ENCODE assay signal across 31 cellular contexts in genomic region chr19:50449236-50449899, GRCh38. TPM values are rescaled to one million over a fixed set of nuclear protein-coding genes. Genes with fewer than 3 reads are reported as not detected.
DNase-seq lines count a peak whose midpoint lies in the region; ATAC-seq, FAIRE-seq and TF ChIP-seq lines count a peak whose summit lies in the region.
"Had no signal": no experiment of that assay in that cellular context is flagged by ENCODE, and none has a peak within 500 bp of the region (broad histone marks: within the 10 kb centered on the region; RNA-seq: fewer than 3 reads in every experiment).

No MANE protein-coding gene starts in this region.

- intact Hi-C loops in K562 (cut with micrococcal nuclease) (no loop called here), gastrocnemius medialis (cut with DNase I; ENCODE audit: low total_unique reads) (no loop called here)

- TF ChIP-seq POLR2A in K562 (conservative IDR thresholded peaks at IDR 0.05) (no peak), gastrocnemius medialis (IDR thresholded peaks at IDR 0.05) (no peak)

- H2AFZ ChIP-seq in K562 (ENCODE audit: low read depth, low read length) = no peak overlapping the region
- H2AFZ ChIP-seq: PC-9 had no signal

- CTCF ChIA-PET in K562 (lab: Yijun Ruan, JAX; ENCODE audit: low intra/inter-chr PET ratio) = no interaction called here

- no peak overlapping the region for H3K4me3 ChIP-seq in MG63
- no peak overlapping the region for H3K4me3 ChIP-seq in K562
- no peak overlapping the region for H3K4me3 ChIP-seq in gastrocnemius medialis
- H3K4me3 ChIP-seq: PC-9, skin epidermis, upper lobe of right lung had no signal

- ATAC-seq in K562 (no peak), gastrocnemius medialis (peak; percentile 39 to 78)
- ATAC-seq: activated CD8-positive, alpha-beta T cell treated with anti-CD3 and anti-CD28 coated beads for 36 hours; upper lobe of right lung had no signal

- H4K20me1 ChIP-seq in K562 (replicated peaks; ENCODE audit: control insufficient read depth, insufficient read depth, low read length) = no peaks in the 10 kb centered on the region

- no peaks in the 10 kb centered on the region for H3K9me1 ChIP-seq in K562 (ENCODE audit: control insufficient read depth, insufficient read depth, low read length)

- no TSS peak for BruUV-seq in K562 (replicated peaks; lab: Mats Ljungman, UMichigan)

- FAIRE-seq in K562 (lab: Jason Lieb, UNC) = no peak
- FAIRE-seq: A204.1, astrocyte, TTC549 had no signal

- whole genome bisulfite sequencing in K562 (ENCODE audit: insufficient coverage, low coverage, missing lambda C conversion rate) = 9% methylated on average over 14 of the region's 14 CpGs

- H3K27me3 ChIP-seq in MG63 (peaks cover 4% of the 10 kb centered on the region; the same call in 1 of the 2 replicates), K562 (ENCODE audit: control insufficient read depth in 2 of 2, insufficient read depth in 2 of 2, low read length in 2 of 2) (peaks cover 12 to 21% of the 10 kb centered on the region in 2 experiments; a peak in 4 of 5 replicates), gastrocnemius medialis (no peaks in the 10 kb centered on the region)
- H3K27me3 ChIP-seq: BE2C had no signal

- H3K4me2 ChIP-seq in K562 (ENCODE audit: insufficient read depth, low read length) = no peak overlapping the region
- H3K4me2 ChIP-seq: KMS-11, PC-9 had no signal

- H3K79me2 ChIP-seq in K562 (ENCODE audit: control insufficient read depth, insufficient read depth, low read length) = no peaks in the 10 kb centered on the region

- H3K27ac ChIP-seq in K562 (ENCODE audit: extremely low read depth, low read depth, low read length) (no peak overlapping the region), gastrocnemius medialis (peak overlapping the region in 1 of 4 donors; percentile 69)
- H3K27ac ChIP-seq: KMS-11, PC-9, skin epidermis, upper lobe of right lung had no signal

- peak; percentile 43 for DNase-seq in NCI-H2196 (lab: John Stamatoyannopoulos, UW; ENCODE audit: unreplicated experiment)
- no peak for DNase-seq in NCI-H2196 treated with DMSO at 0.1 percent for 48 hours (lab: John Stamatoyannopoulos, UW; ENCODE audit: unreplicated experiment)
- DNase-seq in MG63 = peak; percentile 45
- DNase-seq in K562 (ENCODE audit: extremely low read depth in 1 of 4, low spot score in 3 of 4) = no peak
- DNase-seq in gastrocnemius medialis = peak in 1 of 2 donors; percentile 67
- no peak for DNase-seq in HUDEP-2 (lab: John Stamatoyannopoulos, UW; ENCODE audit: unreplicated experiment in 76 of 76)
- DNase-seq in NCI-H2081 (lab: John Stamatoyannopoulos, UW) = no peak
- no peak for DNase-seq in AG20443 (ENCODE audit: low spot score)
- DNase-seq: activated CD4-positive, alpha-beta T cell treated with anti-CD3 and anti-CD28 coated beads for 1 hour; activated CD8-positive, alpha-beta T cell treated with anti-CD3 and anti-CD28 coated beads for 36 hours; activated effector memory CD4-positive, alpha-beta T cell treated with anti-CD3 and anti-CD28 coated beads, Interleukin-2, amount 50 U/mL, for 16 hours; activated naive CD8-positive, alpha-beta T cell treated with anti-CD3 and anti-CD28 coated beads, Interleukin-2, amount 10 ng/mL, durations not matched to agents 7 days and 5 days; activated T-cell treated with anti-CD3 and anti-CD28 coated beads for 4 hours; BE2C; caudate nucleus; dermis blood vessel endothelial cell; DND-41; HCEC 1CT; MV-4-11; NCI-H1694 treated with DMSO at 0.1 percent for 48 hours; NCI-H774; PC-9; upper lobe of right lung had no signal

- in situ Hi-C loops in K562 (cut with MboI) = no loop called here
- in situ Hi-C loops in gastrocnemius medialis (cut with MboI; ENCODE audit: low sequenced_read_pairs in 4 of 4) = no loop called here

- no peaks in the 10 kb centered on the region for H3K36me3 ChIP-seq in MG63
- no peaks in the 10 kb centered on the region for H3K36me3 ChIP-seq in K562 (ENCODE audit: control insufficient read depth, insufficient read depth, low read length)
- H3K36me3 ChIP-seq in gastrocnemius medialis = no peaks in the 10 kb centered on the region
- H3K36me3 ChIP-seq: BE2C, upper lobe of right lung had no signal

- TF ChIP-seq EP300 in K562 (IDR thresholded peaks at IDR 0.05; ENCODE audit: low read length) = no peak

- TF ChIP-seq RAD21 in K562 (CRISPR knock-in tag; conservative IDR thresholded peaks at IDR 0.05 in 1 of 2, IDR thresholded peaks at IDR 0.05 in 1 of 2) = no peak

- TF ChIP-seq CTCF in K562 (IDR thresholded peaks at IDR 0.05 in 2 of 3, conservative IDR thresholded peaks at IDR 0.05 in 1 of 3; ENCODE audit: insufficient read depth in 2 of 3, low read depth in 1 of 3, low read length in 3 of 3) = no peak
- TF ChIP-seq CTCF in gastrocnemius medialis (IDR thresholded peaks at IDR 0.05 in 4 of 5, conservative IDR thresholded peaks at IDR 0.05 in 1 of 5) = no peak

- H3K9ac ChIP-seq in K562 (ENCODE audit: insufficient read depth in 1 of 2, low read depth in 2 of 2, low read length in 2 of 2) = peak overlapping the region in 1 of 2 experiments; percentile 45; a peak in 1 of 4 replicates
- H3K9ac ChIP-seq: KMS-11 had no signal

- H3K9me3 ChIP-seq in MG63 (no peaks in the 10 kb centered on the region), K562 (replicated peaks; ENCODE audit: control insufficient read depth, insufficient read depth, low read depth, low read length) (no peaks in the 10 kb centered on the region), gastrocnemius medialis (no peaks in the 10 kb centered on the region)
- H3K9me3 ChIP-seq: BE2C, upper lobe of right lung had no signal

- peaks cover 0 to 11% of the 10 kb centered on the region in 2 experiments; a peak in 2 of 5 replicates for H3K4me1 ChIP-seq in K562 (replicated peaks in 1 of 2; ENCODE audit: control insufficient read depth in 2 of 2, insufficient read depth in 2 of 2, low read length in 2 of 2)
- no peaks in the 10 kb centered on the region for H3K4me1 ChIP-seq in gastrocnemius medialis
- H3K4me1 ChIP-seq: BE2C, upper lobe of right lung had no signal

- POLR2A ChIA-PET in K562 (lab: Yijun Ruan, JAX) = interaction anchor here (1.1 kb wide), 1 partner anchor 71 kb away, joined by 3 read pairs; no protein-coding TSS in a partner anchor

RNA-seq across cellular contexts. Expression of gene MYBPC2, which starts 16.7 kb away (rescaled TPM):
- 0.03 TPM in 1 of 2 replicates, not detected in the other for total RNA-seq in MG63 (2014; rRNA removed; shearing (Covaris generic); ENCODE audit: low replicate concordance)
- 0.30 and 0.67 TPM in 2 replicates for total RNA-seq in K562 (2011; cell fraction: chromatin; rRNA removed; ENCODE audit: low replicate concordance)
- total RNA-seq in K562 (2011; cell fraction: nucleolus; rRNA removed) = not detected in 2 replicates
- not detected in 2 replicates for total RNA-seq in K562 (2011; cell fraction: nucleoplasm; rRNA removed)
- total RNA-seq in K562 (2014; rRNA removed) (not detected in 2 replicates), K562 (2014; rRNA removed; fragmentation: Illumina TruSeq; extraction: Trizol) (not detected in 2 replicates), K562 (2015; rRNA removed; fragmentation: Illumina TruSeq; extraction: Trizol) (not detected in 2 replicates), K562 (2021) (0.04 TPM in 1 of 2 replicates, not detected in the other), gastrocnemius medialis (100 to 1,000 TPM; 358 to 988 (median 442) TPM)
- polyA plus RNA-seq in K562 (2011; rRNA removed) (0.14 and 0.19 TPM in 2 replicates), K562 (2014; fragmentation: Illumina TruSeq; extraction: Trizol) (not detected in 2 replicates), K562 (2014; fragmentation: Nextera tagmentation; extraction: Ambion mirVana) (not detected), K562 (2014; rRNA removed) (0.01 TPM in 1 of 2 replicates, not detected in the other)
- 0.06 and 0.07 TPM in 2 replicates for polyA plus RNA-seq in K562 (2011; cell fraction: cytosol; rRNA removed)
- polyA plus RNA-seq in K562 (2011; cell fraction: nucleus; rRNA removed) = 0.31 and 0.60 TPM in 2 replicates
- polyA plus RNA-seq in K562 (2012) = 0.01 TPM in 1 of 2 replicates, not detected in the other
- polyA minus RNA-seq in K562 (2011; rRNA and poly(A)+ RNA removed) = 0.06 TPM in 1 of 2 replicates, not detected in the other
- polyA minus RNA-seq in K562 (2011; cell fraction: cytosol; rRNA and poly(A)+ RNA removed) = not detected in 2 replicates
- polyA minus RNA-seq in K562 (2011; cell fraction: nucleus; rRNA and poly(A)+ RNA removed) = 0.22 TPM in 1 of 2 replicates, not detected in the other
- total RNA-seq: astrocyte, dermis blood vessel endothelial cell, lung microvascular endothelial cell, neural crest cell, PC-9 had no signal

RNA-seq across cellular contexts. Expression of gene EMC10, which starts 26.9 kb away (rescaled TPM):
- 98.5 and 127 TPM in 2 replicates for total RNA-seq in MG63 (2014; rRNA removed; shearing (Covaris generic); ENCODE audit: low replicate concordance)
- 22.6 and 40.4 TPM in 2 replicates for total RNA-seq in K562 (2011; cell fraction: chromatin; rRNA removed; ENCODE audit: low replicate concordance)
- 43.2 and 45.7 TPM in 2 replicates for total RNA-seq in K562 (2011; cell fraction: nucleolus; rRNA removed)
- 27.7 and 40.1 TPM in 2 replicates for total RNA-seq in K562 (2011; cell fraction: nucleoplasm; rRNA removed)
- total RNA-seq in K562 (2014; rRNA removed) = 40.4 and 48.9 TPM in 2 replicates
- 6.1 and 7.4 TPM in 2 replicates for total RNA-seq in K562 (2014; rRNA removed; fragmentation: Illumina TruSeq; extraction: Trizol)
- 25.2 and 25.8 TPM in 2 replicates for total RNA-seq in K562 (2015; rRNA removed; fragmentation: Illumina TruSeq; extraction: Trizol)
- 42.5 and 46.0 TPM in 2 replicates for total RNA-seq in K562 (2021)
- polyA plus RNA-seq in K562 (2011; rRNA removed) = 12.4 and 13.7 TPM in 2 replicates
- 18.3 and 54.3 TPM in 2 replicates for polyA plus RNA-seq in K562 (2011; cell fraction: cytosol; rRNA removed)
- polyA plus RNA-seq in K562 (2011; cell fraction: nucleus; rRNA removed) = 13.8 and 24.8 TPM in 2 replicates
- polyA plus RNA-seq in K562 (2012) = 37.9 TPM in 2 replicates
- polyA plus RNA-seq in K562 (2014; fragmentation: Illumina TruSeq; extraction: Trizol) = 13.1 and 27.3 TPM in 2 replicates
- polyA plus RNA-seq in K562 (2014; fragmentation: Nextera tagmentation; extraction: Ambion mirVana) = 1 to 10 TPM; 1.4 to 2.9 TPM
- 34.5 and 38.2 TPM in 2 replicates for polyA plus RNA-seq in K562 (2014; rRNA removed)
- 1.9 and 3.7 TPM in 2 replicates for polyA minus RNA-seq in K562 (2011; rRNA and poly(A)+ RNA removed)
- polyA minus RNA-seq in K562 (2011; cell fraction: cytosol; rRNA and poly(A)+ RNA removed) = 14.7 and 15.0 TPM in 2 replicates
- 6.4 and 6.7 TPM in 2 replicates for polyA minus RNA-seq in K562 (2011; cell fraction: nucleus; rRNA and poly(A)+ RNA removed)
- total RNA-seq in gastrocnemius medialis = 10 to 100 TPM; 29.2 to 67.4 (median 45.4) TPM
- total RNA-seq: astrocyte had no signal

RNA-seq across cellular contexts. Expression of gene GARIN5A, which starts 27.3 kb away (rescaled TPM):
- 1.2 TPM in 1 of 2 replicates, not detected in the other for total RNA-seq in MG63 (2014; rRNA removed; shearing (Covaris generic); ENCODE audit: low replicate concordance)
- total RNA-seq in K562 (2011; cell fraction: chromatin; rRNA removed; ENCODE audit: low replicate concordance) = 0.49 TPM in 1 of 2 replicates, not detected in the other
- total RNA-seq in K562 (2011; cell fraction: nucleolus; rRNA removed) = 0.39 TPM in 1 of 2 replicates, not detected in the other
- not detected in 2 replicates for total RNA-seq in K562 (2011; cell fraction: nucleoplasm; rRNA removed)
- total RNA-seq in K562 (2014; rRNA removed) = 0.23 and 0.33 TPM in 2 replicates
- total RNA-seq in K562 (2014; rRNA removed; fragmentation: Illumina TruSeq; extraction: Trizol) = not detected in 2 replicates
- 0.47 TPM in 1 of 2 replicates, not detected in the other for total RNA-seq in K562 (2015; rRNA removed; fragmentation: Illumina TruSeq; extraction: Trizol)
- total RNA-seq in K562 (2021) = 0.31 and 0.82 TPM in 2 replicates
- polyA plus RNA-seq in K562 (2011; rRNA removed) = 0.10 and 0.26 TPM in 2 replicates
- polyA plus RNA-seq in K562 (2011; cell fraction: cytosol; rRNA removed) = 0.59 and 0.78 TPM in 2 replicates
- polyA plus RNA-seq in K562 (2011; cell fraction: nucleus; rRNA removed) = 0.22 and 0.38 TPM in 2 replicates
- polyA plus RNA-seq in K562 (2012) = 0.49 and 0.83 TPM in 2 replicates
- 0.57 and 0.59 TPM in 2 replicates for polyA plus RNA-seq in K562 (2014; fragmentation: Illumina TruSeq; extraction: Trizol)
- under 1 TPM in 1 of 2 experiments, not detected in 1; 0.13 TPM for polyA plus RNA-seq in K562 (2014; fragmentation: Nextera tagmentation; extraction: Ambion mirVana)
- 0.16 and 0.17 TPM in 2 replicates for polyA plus RNA-seq in K562 (2014; rRNA removed)
- polyA minus RNA-seq in K562 (2011; rRNA and poly(A)+ RNA removed) = not detected in 2 replicates
- polyA minus RNA-seq in K562 (2011; cell fraction: cytosol; rRNA and poly(A)+ RNA removed) = 1.4 TPM in 1 of 2 replicates, not detected in the other
- 0.27 TPM in 1 of 2 replicates, not detected in the other for polyA minus RNA-seq in K562 (2011; cell fraction: nucleus; rRNA and poly(A)+ RNA removed)
- 10 to 100 TPM in 1 of 4 donors, 1 to 10 TPM in 2, not detected in 1; 1.2 to 11.0 (median 1.9) TPM for total RNA-seq in gastrocnemius medialis
- total RNA-seq: astrocyte, posterior vena cava had no signal

RNA-seq across cellular contexts. Expression of gene SPIB, which starts 30.6 kb away (rescaled TPM):
- total RNA-seq in MG63 (2014; rRNA removed; shearing (Covaris generic); ENCODE audit: low replicate concordance) = not detected in 2 replicates
- total RNA-seq in K562 (2011; cell fraction: chromatin; rRNA removed; ENCODE audit: low replicate concordance) = 2.3 and 8.3 TPM in 2 replicates
- total RNA-seq in K562 (2011; cell fraction: nucleolus; rRNA removed) = 4.6 and 5.2 TPM in 2 replicates
- 3.9 and 4.4 TPM in 2 replicates for total RNA-seq in K562 (2011; cell fraction: nucleoplasm; rRNA removed)
- 0.33 and 0.45 TPM in 2 replicates for total RNA-seq in K562 (2014; rRNA removed)
- total RNA-seq in K562 (2014; rRNA removed; fragmentation: Illumina TruSeq; extraction: Trizol) = 0.22 and 0.25 TPM in 2 replicates
- total RNA-seq in K562 (2015; rRNA removed; fragmentation: Illumina TruSeq; extraction: Trizol) = 0.40 and 0.45 TPM in 2 replicates
- 1.0 and 1.3 TPM in 2 replicates for total RNA-seq in K562 (2021)
- 0.46 and 0.60 TPM in 2 replicates for polyA plus RNA-seq in K562 (2011; rRNA removed)
- polyA plus RNA-seq in K562 (2011; cell fraction: cytosol; rRNA removed) = 0.41 and 0.94 TPM in 2 replicates
- 2.5 and 7.6 TPM in 2 replicates for polyA plus RNA-seq in K562 (2011; cell fraction: nucleus; rRNA removed)
- polyA plus RNA-seq in K562 (2012) = 0.53 and 1.1 TPM in 2 replicates
- polyA plus RNA-seq in K562 (2014; fragmentation: Illumina TruSeq; extraction: Trizol) = 0.24 and 0.76 TPM in 2 replicates
- under 1 TPM in 1 of 2 experiments, not detected in 1; 0.06 TPM for polyA plus RNA-seq in K562 (2014; fragmentation: Nextera tagmentation; extraction: Ambion mirVana)
- polyA plus RNA-seq in K562 (2014; rRNA removed) = 0.53 and 0.92 TPM in 2 replicates
- 0.06 and 0.07 TPM in 2 replicates for polyA minus RNA-seq in K562 (2011; rRNA and poly(A)+ RNA removed)
- not detected in 2 replicates for polyA minus RNA-seq in K562 (2011; cell fraction: cytosol; rRNA and poly(A)+ RNA removed)
- 0.33 and 0.94 TPM in 2 replicates for polyA minus RNA-seq in K562 (2011; cell fraction: nucleus; rRNA and poly(A)+ RNA removed)
- under 1 TPM in 1 of 4 donors, not detected in 3; 0.15 TPM for total RNA-seq in gastrocnemius medialis
- total RNA-seq: dermis blood vessel endothelial cell, lung microvascular endothelial cell, neural crest cell, PC-9 had no signal

Comparison
In these comparisons a context has a peak if more than half of its experiments do, and no peak if none do; other contexts are left out.
1. DNase-seq: peak in NCI-H2196 (single experiment) and MG63 (single experiment); none in NCI-H2196 treated with DMSO at 0.1 percent for 48 hours (single experiment), K562 (0 of 4), HUDEP-2 (0 of 76), NCI-H2081 (0 of 2) and AG20443 (single experiment).
2. RNA of gene MYBPC2, which starts 16.7 kb away (total RNA-seq): 358 to 988 TPM in gastrocnemius medialis; 0.03 TPM in MG63 and 0.04 to 0.67 TPM in K562; every median in the first group is over 100 times any median in the second.